Comparison of ENCODE assay signal across 19 cellular contexts in genomic region chr17:74244128-74244527, GRCh38. TPM values are rescaled to one million over a fixed set of nuclear protein-coding genes. Genes with fewer than 3 reads are reported as not detected.
A peak's percentile ranks its signal among the peaks of the same experiment; 100 is the strongest.
DNase-seq lines count a peak whose midpoint lies in the region; ATAC-seq and TF ChIP-seq lines count a peak whose summit lies in the region.
"Had no signal": no experiment of that assay in that cellular context is flagged by ENCODE, and none has a peak within 500 bp of the region (broad histone marks: within the 10 kb centered on the region; RNA-seq: fewer than 3 reads in every experiment).

No MANE protein-coding gene starts in this region.

- peak overlapping the region; percentile 48 for H2AK5ac ChIP-seq in neuronal stem cell (ENCODE audit: low read depth, low read length)

- intact Hi-C loops in activated T-helper 2 cell treated with anti-CD3 and anti-CD28 coated beads, Interferon-gamma antibody, Interleukin-2, Interleukin-4, amounts not matched to agents 10 μg/mL and 5 μg/mL and 100 μg/mL, durations not matched to agents 14 hours and 24 hours and 36 hours (cut with micrococcal nuclease), result no loop called here

- no CpG with 5 or more reads among the region's 10 CpGs for WGBS in neuronal stem cell (ENCODE audit: extremely low coverage in 2 of 2, insufficient read length in 2 of 2, insufficient replicate concordance in 1 of 2), 2 donors

- no peak overlapping the region for H3K4me3 Mint-ChIP-seq in activated T-helper 2 cell treated with anti-CD3 and anti-CD28 coated beads, Interferon-gamma antibody, Interleukin-2, Interleukin-4, amounts not matched to agents 10 μg/mL and 5 μg/mL and 100 μg/mL, durations not matched to agents 14 hours and 24 hours and 36 hours (ENCODE audit: low read depth)
- H3K4me3 Mint-ChIP-seq: CD4-positive, alpha-beta memory T cell had no signal

- no peak overlapping the region for H3K4ac ChIP-seq in neuronal stem cell (ENCODE audit: low read length)

- no peak overlapping the region for H3K4me3 ChIP-seq in NT2/D1 (ENCODE audit: insufficient read length, low read depth)
- H3K4me3 ChIP-seq in RWPE2 (ENCODE audit: severe bottlenecking), result no peak overlapping the region
- H3K4me3 ChIP-seq in neuronal stem cell (ENCODE audit: low read length in 2 of 2), result no peak overlapping the region
- H3K4me3 ChIP-seq: A549, GM12878, HAP-1 had no signal

- no peak overlapping the region for H2BK120ac ChIP-seq in neuronal stem cell (ENCODE audit: low read depth, low read length)

- H3K14ac ChIP-seq in neuronal stem cell (ENCODE audit: low read length), result no peak overlapping the region

- no peaks in the 10 kb centered on the region for H3K27me3 Mint-ChIP-seq in activated T-helper 2 cell treated with anti-CD3 and anti-CD28 coated beads, Interferon-gamma antibody, Interleukin-2, Interleukin-4, amounts not matched to agents 10 μg/mL and 5 μg/mL and 100 μg/mL, durations not matched to agents 14 hours and 24 hours and 36 hours (ENCODE audit: low read depth)
- H3K27me3 Mint-ChIP-seq: CD4-positive, alpha-beta memory T cell had no signal

- H3K36me3 Mint-ChIP-seq in activated T-helper 2 cell treated with anti-CD3 and anti-CD28 coated beads, Interferon-gamma antibody, Interleukin-2, Interleukin-4, amounts not matched to agents 10 μg/mL and 5 μg/mL and 100 μg/mL, durations not matched to agents 14 hours and 24 hours and 36 hours (ENCODE audit: low read depth), result peaks cover 9% of the 10 kb centered on the region

- no peak for TF ChIP-seq CTCF in RWPE2 (IDR thresholded peaks at IDR 0.05; ENCODE audit: poor library complexity, severe bottlenecking)

- H3K36me3 ChIP-seq in NT2/D1 (ENCODE audit: insufficient read depth, insufficient read length, low read length) (no peaks in the 10 kb centered on the region), RWPE2 (ENCODE audit: low read depth) (no peaks in the 10 kb centered on the region), neuronal stem cell (replicated peaks in 1 of 2; ENCODE audit: control insufficient read depth in 2 of 2, insufficient read depth in 2 of 2, low read length in 2 of 2) (peaks cover 0 to 20% of the 10 kb centered on the region in 2 donors)
- H3K36me3 ChIP-seq: BE2C, HAP-1 had no signal

- H3K9me3 ChIP-seq in NT2/D1 (ENCODE audit: insufficient read depth, low read length) (no peaks in the 10 kb centered on the region), RWPE2 (ENCODE audit: severe bottlenecking) (no peaks in the 10 kb centered on the region), neuronal stem cell (replicated peaks in 1 of 2; ENCODE audit: control insufficient read depth in 2 of 2, insufficient read depth in 1 of 2, low read depth in 1 of 2, low read length in 2 of 2) (peaks cover 0 to 4% of the 10 kb centered on the region in 2 donors)
- H3K9me3 ChIP-seq: A549, BE2C, HAP-1 had no signal

- H3K79me1 ChIP-seq in neuronal stem cell (ENCODE audit: low read depth, low read length), result no peaks in the 10 kb centered on the region

- H3K23ac ChIP-seq in neuronal stem cell (ENCODE audit: low read depth, low read length, poor library complexity), result no peak overlapping the region

- H3K27ac ChIP-seq in RWPE2 (ENCODE audit: poor library complexity, severe bottlenecking) (no peak overlapping the region), cingulate gyrus (ENCODE audit: low read depth, low read length) (peak overlapping the region; percentile 99), neuronal stem cell (replicated peaks; ENCODE audit: low read length) (no peak overlapping the region)
- H3K27ac ChIP-seq: A549, C4-2B had no signal

- peak overlapping the region; percentile 50 for H2BK15ac ChIP-seq in neuronal stem cell (ENCODE audit: low read length)

- H3K9ac ChIP-seq in NT2/D1 (ENCODE audit: insufficient read length, low read depth) (peak overlapping the region; percentile 15), neuronal stem cell (ENCODE audit: low read depth, low read length, poor library complexity) (no peak overlapping the region)

- H3K9me3 Mint-ChIP-seq in activated T-helper 2 cell treated with anti-CD3 and anti-CD28 coated beads, Interferon-gamma antibody, Interleukin-2, Interleukin-4, amounts not matched to agents 10 μg/mL and 5 μg/mL and 100 μg/mL, durations not matched to agents 14 hours and 24 hours and 36 hours, result no peaks in the 10 kb centered on the region
- H3K9me3 Mint-ChIP-seq: CD4-positive, alpha-beta memory T cell had no signal

- H2AFZ ChIP-seq in neuronal stem cell (ENCODE audit: low read length), result no peak overlapping the region

- H3K4me1 ChIP-seq in NT2/D1 (ENCODE audit: insufficient read depth, insufficient read length) (peaks cover 25% of the 10 kb centered on the region), RWPE2 (ENCODE audit: insufficient read depth, poor library complexity, severe bottlenecking) (no peaks in the 10 kb centered on the region), neuronal stem cell (ENCODE audit: control insufficient read depth in 2 of 2, insufficient read depth in 1 of 2, low read depth in 1 of 2, low read length in 2 of 2) (peaks cover 17 to 25% of the 10 kb centered on the region in 2 donors)
- H3K4me1 ChIP-seq: A549, HAP-1 had no signal

- H4K91ac ChIP-seq in neuronal stem cell (ENCODE audit: low read depth, low read length, poor library complexity), result peak overlapping the region; percentile 0

- H2BK12ac ChIP-seq in neuronal stem cell (ENCODE audit: low read length), result no peak overlapping the region

- peak overlapping the region; percentile 44 for H3K18ac ChIP-seq in neuronal stem cell (ENCODE audit: low read length)

- no peak overlapping the region for H4K8ac ChIP-seq in neuronal stem cell (ENCODE audit: low read depth, low read length)

- ATAC-seq in RWPE2 (ENCODE audit: low read depth) (no peak), HG02610 (IDR thresholded peaks at IDR 0.05; ENCODE audit: unreplicated experiment) (no peak)
- ATAC-seq: GM12878 had no signal

- DNase-seq in NT2/D1 (ENCODE audit: low read depth, low spot score), result no peak
- DNase-seq in RWPE2 (ENCODE audit: low spot score), result peak; percentile 58
- DNase-seq in neuronal stem cell (ENCODE audit: low spot score), result no peak
- DNase-seq in activated T-helper 2 cell treated with anti-CD3 and anti-CD28 coated beads, Interferon-gamma antibody, Interleukin-2, Interleukin-4, amounts not matched to agents 10 μg/mL and 5 μg/mL and 100 μg/mL, durations not matched to agents 14 hours and 24 hours and 36 hours (ENCODE audit: low spot score), result no peak
- no peak for DNase-seq in cerebellar cortex (ENCODE audit: low spot score)
- DNase-seq in stimulated activated CD4-positive, alpha-beta T cell treated with anti-CD3 and anti-CD28 coated beads, Interleukin-12 subunit alpha, Interleukin-12 subunit beta, amount 100 ng/mL, for 4 hours, result no peak
- DNase-seq: BE2C; CD4-positive, alpha-beta memory T cell; DMS79; GOT3 had no signal

- H3K4me2 ChIP-seq in neuronal stem cell (ENCODE audit: insufficient read depth, low read length, poor library complexity, severe bottlenecking), result no peak overlapping the region
- H3K4me2 ChIP-seq: A549 had no signal

- no peak overlapping the region for H2BK5ac ChIP-seq in neuronal stem cell (ENCODE audit: low read length)

- peaks cover 7% of the 10 kb centered on the region for H3K27me3 ChIP-seq in NT2/D1 (ENCODE audit: insufficient read depth, insufficient read length)
- no peaks in the 10 kb centered on the region for H3K27me3 ChIP-seq in RWPE2 (ENCODE audit: insufficient read depth, poor library complexity, severe bottlenecking)
- peaks cover 0 to 7% (median 0%) of the 10 kb centered on the region in 3 experiments for H3K27me3 ChIP-seq in neuronal stem cell (ENCODE audit: control insufficient read depth in 3 of 3, insufficient read depth in 3 of 3, low read depth in 1 of 3, low read length in 3 of 3)
- H3K27me3 ChIP-seq: BE2C had no signal

- H3K4me1 Mint-ChIP-seq in activated T-helper 2 cell treated with anti-CD3 and anti-CD28 coated beads, Interferon-gamma antibody, Interleukin-2, Interleukin-4, amounts not matched to agents 10 μg/mL and 5 μg/mL and 100 μg/mL, durations not matched to agents 14 hours and 24 hours and 36 hours (ENCODE audit: low read depth), result no peaks in the 10 kb centered on the region

- H3K27ac Mint-ChIP-seq in activated T-helper 2 cell treated with anti-CD3 and anti-CD28 coated beads, Interferon-gamma antibody, Interleukin-2, Interleukin-4, amounts not matched to agents 10 μg/mL and 5 μg/mL and 100 μg/mL, durations not matched to agents 14 hours and 24 hours and 36 hours, result no peak overlapping the region
- H3K27ac Mint-ChIP-seq: CD4-positive, alpha-beta memory T cell had no signal

RNA-seq across cellular contexts. Expression of gene DNAI2, which starts 29.9 kb away (rescaled TPM):
- polyA plus RNA-seq in neuronal stem cell (2013, experiment 1 of 2), result 0.04 TPM
- not detected for polyA plus RNA-seq in neuronal stem cell (2013, experiment 2 of 2)
- 0.55 and 0.75 TPM in 2 replicates for total RNA-seq in activated T-helper 2 cell treated with anti-CD3 and anti-CD28 coated beads, Interferon-gamma antibody, Interleukin-2, Interleukin-4, amounts not matched to agents 10 μg/mL and 5 μg/mL and 100 μg/mL, durations not matched to agents 14 hours and 24 hours and 36 hours
- total RNA-seq: G401, HepG2 had no signal
- polyA plus RNA-seq: A549, AG04450, HepG2 had no signal

RNA-seq across cellular contexts. Expression of gene TTYH2, which starts 30.8 kb away (rescaled TPM):
- polyA plus RNA-seq in neuronal stem cell (2013, experiment 1 of 2), result 1.3 TPM
- 1.1 TPM for polyA plus RNA-seq in neuronal stem cell (2013, experiment 2 of 2)
- 17.0 and 19.6 TPM in 2 replicates for total RNA-seq in activated T-helper 2 cell treated with anti-CD3 and anti-CD28 coated beads, Interferon-gamma antibody, Interleukin-2, Interleukin-4, amounts not matched to agents 10 μg/mL and 5 μg/mL and 100 μg/mL, durations not matched to agents 14 hours and 24 hours and 36 hours

RNA-seq across cellular contexts. Expression of gene RPL38, which starts 40.6 kb away (rescaled TPM):
- polyA plus RNA-seq in neuronal stem cell (2013, experiment 1 of 2), result 4,161 TPM
- 4,332 TPM for polyA plus RNA-seq in neuronal stem cell (2013, experiment 2 of 2)
- 1,248 and 1,338 TPM in 2 replicates for total RNA-seq in activated T-helper 2 cell treated with anti-CD3 and anti-CD28 coated beads, Interferon-gamma antibody, Interleukin-2, Interleukin-4, amounts not matched to agents 10 μg/mL and 5 μg/mL and 100 μg/mL, durations not matched to agents 14 hours and 24 hours and 36 hours
